Comparison of ENCODE assay signal across 25 cellular contexts in the genomic region with DNA sequence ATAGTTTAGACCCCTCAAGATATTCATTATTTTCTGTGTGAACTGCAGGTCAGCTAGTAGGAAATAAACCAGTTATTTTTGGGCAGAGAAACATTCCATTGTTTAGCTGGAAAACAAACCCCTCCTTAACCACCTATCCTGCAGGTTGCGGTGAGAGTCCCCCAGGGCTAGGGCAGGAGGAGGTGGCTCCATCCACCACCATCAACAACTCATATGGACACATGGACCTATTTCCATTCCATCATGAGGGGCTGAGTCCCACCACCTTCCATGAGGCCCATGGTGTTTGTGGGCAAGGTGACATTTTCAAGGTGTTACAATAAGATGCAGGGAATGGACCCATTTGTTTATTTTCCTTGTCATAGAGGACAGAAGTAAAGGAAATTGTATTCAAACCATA.
"Had no signal": no experiment of that assay in that cellular context is flagged by ENCODE, and none has a peak within 500 bp of the region (broad histone marks: within the 10 kb centered on the region; RNA-seq: fewer than 3 reads in every experiment).

No MANE protein-coding gene starts in this region.

- H3K27me3 ChIP-seq: breast epithelium, MG63, Peyer's patch, SJCRH30 had no signal

- H3K27ac ChIP-seq: breast epithelium, Peyer's patch, RWPE1, SJCRH30 had no signal

- H3K27ac Mint-ChIP-seq: activated CD4-positive, alpha-beta memory T cell treated with anti-CD3 and anti-CD28 coated beads for 36 hours; activated naive CD4-positive, alpha-beta T cell treated with anti-CD3 and anti-CD28 coated beads, Interleukin-2, amount 50 U/mL, for 24 hours; activated T-cell treated with anti-CD3 and anti-CD28 coated beads, Interleukin-2, amount 50 U/mL, for 24 hours; activated T-helper 1 cell treated with anti-CD3 and anti-CD28 coated beads, Interleukin-12 subunit alpha, Interleukin-12 subunit beta, Interleukin-2, Interleukin-4 antibody, amounts not matched to agents 30 ng/mL and 10 ng/mL and 1 ng/mL, durations not matched to agents 14 hours and 24 hours and 36 hours; WTC11 had no signal

- H3K4me3 Mint-ChIP-seq: activated CD4-positive, alpha-beta memory T cell treated with anti-CD3 and anti-CD28 coated beads for 36 hours; activated naive CD4-positive, alpha-beta T cell treated with anti-CD3 and anti-CD28 coated beads, Interleukin-2, amount 50 U/mL, for 24 hours; activated T-cell treated with anti-CD3 and anti-CD28 coated beads, Interleukin-2, amount 50 U/mL, for 24 hours; activated T-helper 1 cell treated with anti-CD3 and anti-CD28 coated beads, Interleukin-12 subunit alpha, Interleukin-12 subunit beta, Interleukin-2, Interleukin-4 antibody, amounts not matched to agents 30 ng/mL and 10 ng/mL and 1 ng/mL, durations not matched to agents 14 hours and 24 hours and 36 hours; WTC11 had no signal

- H3K9me3 ChIP-seq: breast epithelium, MG63, Peyer's patch, SJCRH30, SK-N-SH had no signal

- DNase-seq: activated CD4-positive, alpha-beta memory T cell treated with anti-CD3 and anti-CD28 coated beads for 36 hours; activated CD4-positive, alpha-beta T cell treated with anti-CD3 and anti-CD28 coated beads for 48 hours; activated CD4-positive, CD25-positive, alpha-beta regulatory T cell treated with anti-CD3 and anti-CD28 coated beads, Interleukin-2, amount 50 U/mL, for 72 hours; activated effector memory CD4-positive, alpha-beta T cell treated with Interleukin-2 at 50 U/mL for 16 hours; activated naive CD4-positive, alpha-beta T cell; activated T-cell treated with anti-CD3 and anti-CD28 coated beads, Interleukin-2, amount 50 U/mL, for 24 hours; caudate nucleus; MG63; MV-4-11; NCI-H1092 treated with DMSO at 0.1 percent for 48 hours; NCI-H1436 treated with DMSO at 0.1 percent for 48 hours; NCI-H187; NCI-H2081; NCI-H524; Peyer's patch; Right ventricle myocardium superior; SK-N-SH; SW 1271; T-helper 9 cell had no signal

- H3K4me1 ChIP-seq: breast epithelium, Peyer's patch had no signal

- H3K27me3 Mint-ChIP-seq: activated CD4-positive, alpha-beta memory T cell treated with anti-CD3 and anti-CD28 coated beads for 36 hours; activated naive CD4-positive, alpha-beta T cell treated with anti-CD3 and anti-CD28 coated beads, Interleukin-2, amount 50 U/mL, for 24 hours; activated T-cell treated with anti-CD3 and anti-CD28 coated beads, Interleukin-2, amount 50 U/mL, for 24 hours had no signal

- H3K9me3 Mint-ChIP-seq: activated naive CD4-positive, alpha-beta T cell treated with anti-CD3 and anti-CD28 coated beads, Interleukin-2, amount 50 U/mL, for 24 hours; activated T-cell treated with anti-CD3 and anti-CD28 coated beads, Interleukin-2, amount 50 U/mL, for 24 hours; activated T-helper 1 cell treated with anti-CD3 and anti-CD28 coated beads, Interleukin-12 subunit alpha, Interleukin-12 subunit beta, Interleukin-2, Interleukin-4 antibody, amounts not matched to agents 30 ng/mL and 10 ng/mL and 1 ng/mL, durations not matched to agents 14 hours and 24 hours and 36 hours; WTC11 had no signal

- H3K36me3 ChIP-seq: breast epithelium, MG63, SJCRH30 had no signal

- H3K4me3 ChIP-seq: breast epithelium, MG63, Peyer's patch, SJCRH30 had no signal

- ATAC-seq: WTC11 had no signal
